12 cellular contexts compared by ENCODE assay signal in the genomic region with DNA sequence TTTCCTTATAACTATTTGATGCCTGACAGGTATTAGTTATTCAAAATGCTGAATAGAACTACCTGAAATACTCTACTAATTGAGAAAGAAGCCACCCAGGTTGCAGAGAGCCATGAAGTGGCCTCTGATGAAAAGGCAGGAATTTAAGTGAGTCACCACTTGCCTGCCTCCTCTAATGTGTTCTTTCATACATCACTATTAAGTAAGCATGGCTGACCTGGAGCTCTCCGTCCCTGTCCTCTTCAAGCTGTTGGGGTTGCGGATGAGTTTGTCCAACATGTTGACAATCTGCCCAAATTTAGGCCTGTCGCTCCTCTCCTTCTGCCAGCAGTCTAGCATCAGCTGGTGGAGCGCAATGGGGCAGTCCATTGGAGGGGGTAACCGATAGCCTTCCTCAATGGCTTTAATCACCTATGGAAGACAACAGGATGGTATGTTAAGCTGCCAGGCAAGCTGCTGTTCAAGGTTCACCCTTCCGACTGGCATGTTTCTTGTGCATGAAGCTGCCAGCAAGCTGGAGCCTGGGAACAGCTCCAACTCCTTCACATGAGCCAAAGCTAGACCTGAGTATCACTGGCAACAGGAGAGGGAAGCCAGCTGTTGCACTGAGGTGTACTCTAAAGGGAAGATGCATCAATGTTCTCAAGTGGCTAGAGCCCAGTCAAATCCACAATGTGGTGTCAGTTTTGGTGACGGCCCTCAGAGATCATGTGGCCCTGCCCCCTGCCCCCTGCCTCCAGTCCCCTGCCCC.
DNase-seq lines count a peak whose midpoint lies in the region; ATAC-seq and TF ChIP-seq lines count a peak whose summit lies in the region.
"Had no signal": no experiment of that assay in that cellular context is flagged by ENCODE, and none has a peak within 500 bp of the region (broad histone marks: within the 10 kb centered on the region; RNA-seq: fewer than 3 reads in every experiment).

No MANE protein-coding gene starts in this region.

- H3K36me3 Mint-ChIP-seq in T-helper 17 cell (ENCODE audit: low read depth): peaks cover 7% of the 10 kb centered on the region
- H3K36me3 Mint-ChIP-seq: WTC11 had no signal

- ATAC-seq in T-helper 17 cell: no peak
- no peak for ATAC-seq in activated CD4-positive, CD25-positive, alpha-beta regulatory T cell treated with anti-CD3 and anti-CD28 coated beads, Interleukin-2, amount 50 U/mL, for 24 hours
- ATAC-seq in GM19463 (IDR thresholded peaks at IDR 0.05; ENCODE audit: unreplicated experiment): no peak
- ATAC-seq: WTC11 had no signal

- H3K9me3 ChIP-seq in prostate gland (no peaks in the 10 kb centered on the region), T-helper 17 cell (ENCODE audit: control insufficient read depth, low read length, poor library complexity, severe bottlenecking) (no peaks in the 10 kb centered on the region)
- H3K9me3 ChIP-seq: ovary had no signal

- peak; percentile 75 for DNase-seq in G401 (ENCODE audit: low spot score)
- DNase-seq in NCI-H2171 treated with DMSO at 0.1 percent for 48 hours (lab: John Stamatoyannopoulos, UW): peak; percentile 97
- peak; percentile 28 for DNase-seq in cerebellum (ENCODE audit: low spot score)
- peak; percentile 79 for DNase-seq in prostate gland (ENCODE audit: low spot score)
- DNase-seq in germinal center (ENCODE audit: low spot score): no peak
- no peak for DNase-seq in T-helper 17 cell
- DNase-seq: CD4-positive, alpha-beta T cell; ovary had no signal

- H3K4me3 ChIP-seq in prostate gland: no peak overlapping the region
- H3K4me3 ChIP-seq: lung, ovary had no signal

- WGBS in prostate gland: 80% methylated on average over 7 of the region's 7 CpGs

- H3K27me3 ChIP-seq in prostate gland (replicated peaks; ENCODE audit: insufficient read depth): no peaks in the 10 kb centered on the region
- H3K27me3 ChIP-seq: ovary had no signal

- no peak overlapping the region for H3K27ac ChIP-seq in prostate gland
- H3K27ac ChIP-seq: ovary had no signal

- H3K27ac Mint-ChIP-seq in T-helper 17 cell: no peak overlapping the region
- H3K27ac Mint-ChIP-seq: CD4-positive, alpha-beta T cell; WTC11 had no signal

- no peaks in the 10 kb centered on the region for H3K27me3 Mint-ChIP-seq in T-helper 17 cell
- H3K27me3 Mint-ChIP-seq: CD4-positive, alpha-beta T cell had no signal

- no peak overlapping the region for H3K4me3 Mint-ChIP-seq in T-helper 17 cell
- H3K4me3 Mint-ChIP-seq: CD4-positive, alpha-beta T cell; WTC11 had no signal

- H3K4me1 Mint-ChIP-seq in T-helper 17 cell: peaks cover 5% of the 10 kb centered on the region

- no peak for TF ChIP-seq POLR2A in prostate gland (IDR thresholded peaks at IDR 0.05)

- no peak for TF ChIP-seq CTCF in prostate gland (IDR thresholded peaks at IDR 0.05)

- intact Hi-C loops in prostate gland (cut with DNase I): loop anchor here (10.0 kb wide), 1 partner anchor 225 kb away; no protein-coding TSS in a partner anchor

- no peaks in the 10 kb centered on the region for H3K36me3 ChIP-seq in prostate gland
- H3K36me3 ChIP-seq: ovary had no signal

- H3K4me1 ChIP-seq in prostate gland (replicated peaks): no peaks in the 10 kb centered on the region

- in situ Hi-C loops in G401 (cut with HindIII; ENCODE audit: low sequenced_read_pairs): no loop called here

Comparison
In these comparisons a context has a peak if more than half of its experiments do, and no peak if none do; other contexts are left out.
1. DNase-seq: peak in G401 (single experiment), NCI-H2171 treated with DMSO at 0.1 percent for 48 hours (single experiment), cerebellum (single experiment) and prostate gland (single experiment); none in germinal center (single experiment) and T-helper 17 cell (0 of 3).